ENCODE assay signal across 1 cellular context in genomic region chr3:75341324-75342067, GRCh38.
TF ChIP-seq lines count a peak whose summit lies in the region.

No MANE protein-coding gene starts in this region.

TF ChIP-seq in WTC11, 78 proteins besides CTCF, POLR2A, EP300 and RAD21 (continued from another document):
- no peak for TF ChIP-seq IRF1 (CRISPR knock-in tag; IDR thresholded peaks at IDR 0.05)
- no peak for TF ChIP-seq FOXK1 (CRISPR knock-in tag; IDR thresholded peaks at IDR 0.05)
